In the genomic region with DNA sequence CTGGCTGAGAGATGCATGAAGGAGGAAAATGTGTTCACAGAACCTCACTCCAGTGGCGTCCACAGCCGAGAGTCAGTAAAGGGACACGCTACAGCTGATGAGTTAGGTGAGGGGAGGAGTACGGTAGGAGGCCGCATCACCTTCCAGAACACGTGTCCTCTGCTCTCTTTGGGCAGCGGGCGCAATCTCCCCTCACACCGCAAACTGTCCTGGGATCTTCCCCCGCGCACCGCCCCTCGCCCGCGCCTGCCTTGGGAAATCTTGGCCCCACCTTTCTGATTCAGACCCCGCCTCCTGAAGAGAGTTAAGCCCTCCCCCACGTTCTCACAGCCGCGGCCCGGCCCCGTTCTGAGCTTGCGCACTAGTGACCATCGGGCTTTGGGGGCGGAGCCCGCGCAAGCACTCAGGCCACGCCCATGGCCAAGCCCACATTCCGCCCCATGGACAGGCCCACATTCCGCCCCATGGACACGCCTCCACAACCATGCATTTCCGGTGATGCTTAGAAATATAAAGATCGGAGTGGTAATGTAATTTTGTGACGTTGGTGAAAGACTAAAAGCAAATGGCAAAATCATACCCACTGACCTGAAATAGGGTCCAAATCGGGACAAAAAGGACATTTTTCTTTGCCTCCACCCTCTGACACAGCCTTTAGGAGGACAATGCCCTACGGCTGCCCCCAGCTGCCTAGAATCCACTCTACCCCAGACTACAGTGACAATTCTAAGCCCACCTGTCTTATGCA, we compare ENCODE assay signal across 8 cellular contexts. TPM values are rescaled to one million over a fixed set of nuclear protein-coding genes. Genes with fewer than 3 reads are reported as not detected.
DNase-seq lines count a peak whose midpoint lies in the region; ATAC-seq and TF ChIP-seq lines count a peak whose summit lies in the region.

No MANE protein-coding gene starts in this region.

- TF ChIP-seq CTCF in Peyer's patch (IDR thresholded peaks at IDR 0.05) = no peak

- H3K9ac ChIP-seq in Karpas-422 (ENCODE audit: low read length) = peak overlapping the region; percentile 62

- no peaks in the 10 kb centered on the region for H3K36me3 Mint-ChIP-seq in naive thymus-derived CD4-positive, alpha-beta T cell

- DNase-seq in DMS153 (lab: John Stamatoyannopoulos, UW) = peak; percentile 90
- DNase-seq in Karpas-422 = peak; percentile 96
- peak; percentile 85 to 95 (median 85) for DNase-seq in Peyer's patch
- peak; percentile 64 to 78 for DNase-seq in activated T-helper 1 cell treated with anti-CD3 and anti-CD28 coated beads, Interleukin-2, amount 50 U/mL, for 16 hours (ENCODE audit: low read depth in 1 of 2, low spot score in 1 of 2)
- DNase-seq in fibroblast of gingiva (ENCODE audit: low read depth) = peak; percentile 86
- DNase-seq in naive thymus-derived CD4-positive, alpha-beta T cell = peak; percentile 78 to 90 (median 87)
- DNase-seq in stimulated activated CD8-positive, alpha-beta memory T cell treated with anti-CD3 and anti-CD28 coated beads, Interleukin-7, amount 100 ng/mL, for 48 hours (ENCODE audit: extremely low read depth in 1 of 2, low read depth in 1 of 2) = peak; percentile 70 to 77

- H3K4me3 ChIP-seq in Karpas-422 (ENCODE audit: low read length) (peak overlapping the region; percentile 60), Peyer's patch (peak overlapping the region; percentile 21 to 50 (median 40))
- peak overlapping the region; percentile 59 for H3K4me3 ChIP-seq in naive thymus-derived CD4-positive, alpha-beta T cell (ENCODE audit: low read length)

- no peaks in the 10 kb centered on the region for H3K79me2 ChIP-seq in Karpas-422 (ENCODE audit: low read length)

- H3K27ac ChIP-seq in Karpas-422 (ENCODE audit: low read length) (no peak overlapping the region), Peyer's patch (peak overlapping the region in 1 of 4 donors; percentile 35)
- peak overlapping the region; percentile 46 for H3K27ac ChIP-seq in naive thymus-derived CD4-positive, alpha-beta T cell (ENCODE audit: low read depth, low read length)

- TF ChIP-seq POLR2A in Peyer's patch (IDR thresholded peaks at IDR 0.05) = no peak

- peaks cover 7% of the 10 kb centered on the region for H3K4me1 ChIP-seq in Karpas-422 (ENCODE audit: low read length)
- no peaks in the 10 kb centered on the region for H3K4me1 ChIP-seq in Peyer's patch
- H3K4me1 ChIP-seq in naive thymus-derived CD4-positive, alpha-beta T cell (ENCODE audit: control insufficient read depth in 2 of 2, insufficient read depth in 2 of 2, low read length in 2 of 2) = no peaks in the 10 kb centered on the region

- H3K9me2 ChIP-seq in Karpas-422 (replicated peaks; ENCODE audit: insufficient read depth, low read length) = no peaks in the 10 kb centered on the region

- no peaks in the 10 kb centered on the region for H4K20me1 ChIP-seq in Karpas-422 (ENCODE audit: insufficient read depth, low read depth, low read length)

- POLR2A ChIA-PET in naive thymus-derived CD4-positive, alpha-beta T cell (lab: Charles Lee) = no interaction called here

- H3K9me3 ChIP-seq in Karpas-422 (ENCODE audit: low read length) (no peaks in the 10 kb centered on the region), Peyer's patch (no peaks in the 10 kb centered on the region)
- H3K9me3 ChIP-seq in naive thymus-derived CD4-positive, alpha-beta T cell (ENCODE audit: control insufficient read depth in 2 of 3, low read length in 3 of 3) = no peaks in the 10 kb centered on the region

- peaks cover 0 to 19% (median 10%) of the 10 kb centered on the region in 7 donors for H3K4me1 Mint-ChIP-seq in naive thymus-derived CD4-positive, alpha-beta T cell

- H3K36me3 ChIP-seq in Karpas-422 (ENCODE audit: insufficient read depth, low read length) = no peaks in the 10 kb centered on the region
- no peaks in the 10 kb centered on the region for H3K36me3 ChIP-seq in Peyer's patch
- H3K36me3 ChIP-seq in naive thymus-derived CD4-positive, alpha-beta T cell (ENCODE audit: control insufficient read depth in 2 of 3, insufficient read depth in 3 of 3, low read length in 3 of 3) = no peaks in the 10 kb centered on the region

- peaks cover 0 to 15% (median 0%) of the 10 kb centered on the region in 5 donors for H3K27me3 Mint-ChIP-seq in naive thymus-derived CD4-positive, alpha-beta T cell

- H3K9me3 Mint-ChIP-seq in naive thymus-derived CD4-positive, alpha-beta T cell = no peaks in the 10 kb centered on the region

- H2AFZ ChIP-seq in Karpas-422 (ENCODE audit: low read length) = peak overlapping the region; percentile 95

- peak overlapping the region; percentile 10 to 89 (median 76) for H3K27ac Mint-ChIP-seq in naive thymus-derived CD4-positive, alpha-beta T cell

- intact Hi-C loops in naive thymus-derived CD4-positive, alpha-beta T cell (cut with micrococcal nuclease) = loop anchor here (1.0 to 10.0 kb wide), 6 partner anchors 39 to 969 kb away; partner anchors contain the start of genes INTS6L (in 2 of the 2), RTL8A (in 2 of the 2) and MMGT1 (in 1 of the 2)

- peak overlapping the region; percentile 72 for H3K4me2 ChIP-seq in Karpas-422 (ENCODE audit: low read depth, low read length, poor library complexity, severe bottlenecking)

- H3K4me3 Mint-ChIP-seq in naive thymus-derived CD4-positive, alpha-beta T cell = peak overlapping the region; percentile 83 to 94 (median 88)

- H3K27me3 ChIP-seq in Karpas-422 (ENCODE audit: low read length) (no peaks in the 10 kb centered on the region), Peyer's patch (no peaks in the 10 kb centered on the region)
- H3K27me3 ChIP-seq in naive thymus-derived CD4-positive, alpha-beta T cell (ENCODE audit: control insufficient read depth in 2 of 2, insufficient read depth in 2 of 2, low read length in 2 of 2) = no peaks in the 10 kb centered on the region

- ATAC-seq in GM21786 (IDR thresholded peaks at IDR 0.05; ENCODE audit: unreplicated experiment) = peak; percentile 93
- ATAC-seq in naive thymus-derived CD4-positive, alpha-beta T cell = peak; percentile 100

- CTCF ChIA-PET in naive thymus-derived CD4-positive, alpha-beta T cell (lab: Charles Lee) = no interaction called here

RNA-seq across cellular contexts. Expression of gene SMIM10, which starts 13.3 kb away (rescaled TPM):
- total RNA-seq in Karpas-422 (2014; rRNA removed; shearing (Covaris generic); ENCODE audit: low replicate concordance) = not detected in 2 replicates
- total RNA-seq in Peyer's patch = 1 to 10 TPM in 2 of 4 donors, not detected in 2; 2.4 to 4.1 TPM
- total RNA-seq in naive thymus-derived CD4-positive, alpha-beta T cell = not detected
- not detected for polyA plus RNA-seq in naive thymus-derived CD4-positive, alpha-beta T cell

RNA-seq across cellular contexts. Expression of gene RTL8B, which starts 18.3 kb away (rescaled TPM):
- not detected in 2 replicates for total RNA-seq in Karpas-422 (2014; rRNA removed; shearing (Covaris generic); ENCODE audit: low replicate concordance)
- 1 to 10 TPM in 1 of 4 donors, under 1 TPM in 1, not detected in 2; 0.40 to 1.5 TPM for total RNA-seq in Peyer's patch
- under 1 TPM in 4 of 5 experiments, not detected in 1; 0.27 to 0.60 (median 0.36) TPM for total RNA-seq in naive thymus-derived CD4-positive, alpha-beta T cell
- under 1 TPM in 1 of 2 donors, not detected in 1; 0.15 TPM for polyA plus RNA-seq in naive thymus-derived CD4-positive, alpha-beta T cell

RNA-seq across cellular contexts. Expression of gene RTL8C, which starts 28.1 kb away (rescaled TPM):
- total RNA-seq in Karpas-422 (2014; rRNA removed; shearing (Covaris generic); ENCODE audit: low replicate concordance) = not detected in 2 replicates
- 10 to 100 TPM; 23.8 to 65.2 (median 30.4) TPM for total RNA-seq in Peyer's patch
- 10 to 100 TPM; 10.2 to 26.6 (median 21.8) TPM for total RNA-seq in naive thymus-derived CD4-positive, alpha-beta T cell
- polyA plus RNA-seq in naive thymus-derived CD4-positive, alpha-beta T cell = 10 to 100 TPM; 24.2 to 27.1 TPM

RNA-seq across cellular contexts. Expression of gene RTL8A, which starts 47.9 kb away (rescaled TPM):
- not detected in 2 replicates for total RNA-seq in Karpas-422 (2014; rRNA removed; shearing (Covaris generic); ENCODE audit: low replicate concordance)
- 10 to 100 TPM in 3 of 4 donors, 1 to 10 TPM in 1; 9.1 to 27.9 (median 19.5) TPM for total RNA-seq in Peyer's patch
- 10 to 100 TPM in 3 of 5 experiments, 1 to 10 TPM in 2; 6.7 to 17.9 (median 16.5) TPM for total RNA-seq in naive thymus-derived CD4-positive, alpha-beta T cell
- polyA plus RNA-seq in naive thymus-derived CD4-positive, alpha-beta T cell = 10 to 100 TPM; 20.7 to 31.7 TPM

Comparison
In these comparisons a context has a peak if more than half of its experiments do, and no peak if none do; other contexts are left out.
1. RNA of gene RTL8C, which starts 28.1 kb away (total RNA-seq): 23.8 to 65.2 TPM in Peyer's patch and 10.2 to 26.6 TPM in naive thymus-derived CD4-positive, alpha-beta T cell; not detected in Karpas-422; every median in the first group is over 10 times any median in the second.
2. Peak in every context shown above with its lines, with median percentiles within 50 percentile points of each other: DNase-seq and H3K4me3 ChIP-seq.